In the genomic region with DNA sequence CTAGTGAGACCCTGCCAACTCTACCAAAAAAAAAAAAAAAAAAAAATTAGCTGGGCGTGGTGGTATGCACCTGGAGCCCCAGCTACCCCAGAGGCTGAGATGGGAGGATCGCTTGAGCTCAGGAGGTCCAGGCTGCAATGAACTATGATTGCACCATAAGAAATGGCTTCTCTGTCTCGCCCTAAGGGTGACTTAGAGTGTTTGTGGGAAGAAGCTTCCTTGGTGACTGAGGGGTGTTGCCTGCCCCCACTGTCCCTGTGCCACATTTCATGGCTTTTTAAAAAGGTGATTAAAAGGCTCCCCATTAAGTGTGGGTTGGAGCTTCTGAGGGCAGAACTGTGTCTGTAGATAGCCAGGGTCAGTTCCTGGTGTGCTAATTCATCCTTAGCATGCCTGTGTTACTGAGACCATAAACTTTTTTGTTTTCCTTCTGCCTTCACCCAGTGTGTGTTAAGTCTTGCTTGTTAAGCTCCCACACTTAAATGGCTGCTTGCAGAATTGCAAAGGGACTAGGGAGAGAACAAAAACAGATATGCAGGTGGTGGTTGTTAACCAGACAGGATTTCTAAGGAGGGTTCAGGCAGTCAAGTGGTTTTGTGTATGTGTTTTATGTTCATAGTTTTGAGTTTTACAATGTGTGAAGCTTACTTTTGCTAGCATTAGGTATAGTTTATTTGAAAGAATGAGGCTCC, we compare ENCODE assay signal across 1 cellular context.
TF ChIP-seq lines count a peak whose summit lies in the region.

No MANE protein-coding gene starts in this region.

TF ChIP-seq in HEK293, 187 proteins besides CTCF, POLR2A, EP300 and RAD21 (continued from another document):
- TF ChIP-seq PRDM4 (tag by site-specific recombination; IDR thresholded peaks at IDR 0.05): no peak
- TF ChIP-seq WT1 (tag by site-specific recombination; IDR thresholded peaks at IDR 0.05): peak; percentile 79
- no peak for TF ChIP-seq ZNF146 (tag by site-specific recombination; IDR thresholded peaks at IDR 0.05)
- TF ChIP-seq ZNF561 (tag by site-specific recombination; IDR thresholded peaks at IDR 0.05; ENCODE audit: borderline replicate concordance): no peak
- peak; percentile 75 for TF ChIP-seq ZIC2 (tag by site-specific recombination; IDR thresholded peaks at IDR 0.05)
- no peak for TF ChIP-seq ZBTB11 (tag by site-specific recombination; conservative IDR thresholded peaks at IDR 0.05; ENCODE audit: low read depth)
- no peak for TF ChIP-seq ZBTB20 (tag by site-specific recombination; IDR thresholded peaks at IDR 0.05)
- TF ChIP-seq ZNF596 (tag by site-specific recombination; IDR thresholded peaks at IDR 0.05): no peak
- no peak for TF ChIP-seq ZFP3 (tag by site-specific recombination; IDR thresholded peaks at IDR 0.05; ENCODE audit: low read depth)
- TF ChIP-seq, protein P1, sequence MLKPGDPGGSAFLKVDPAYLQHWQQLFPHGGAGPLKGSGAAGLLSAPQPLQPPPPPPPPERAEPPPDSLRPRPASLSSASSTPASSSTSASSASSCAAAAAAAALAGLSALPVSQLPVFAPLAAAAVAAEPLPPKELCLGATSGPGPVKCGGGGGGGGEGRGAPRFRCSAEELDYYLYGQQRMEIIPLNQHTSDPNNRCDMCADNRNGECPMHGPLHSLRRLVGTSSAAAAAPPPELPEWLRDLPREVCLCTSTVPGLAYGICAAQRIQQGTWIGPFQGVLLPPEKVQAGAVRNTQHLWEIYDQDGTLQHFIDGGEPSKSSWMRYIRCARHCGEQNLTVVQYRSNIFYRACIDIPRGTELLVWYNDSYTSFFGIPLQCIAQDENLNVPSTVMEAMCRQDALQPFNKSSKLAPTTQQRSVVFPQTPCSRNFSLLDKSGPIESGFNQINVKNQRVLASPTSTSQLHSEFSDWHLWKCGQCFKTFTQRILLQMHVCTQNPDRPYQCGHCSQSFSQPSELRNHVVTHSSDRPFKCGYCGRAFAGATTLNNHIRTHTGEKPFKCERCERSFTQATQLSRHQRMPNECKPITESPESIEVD (tag by site-specific recombination; IDR thresholded peaks at IDR 0.05): peak; percentile 96
- peak; percentile 48; the same call in 1 of the 2 replicates for TF ChIP-seq TRIM28 (IDR thresholded peaks at IDR 0.05; ENCODE audit: borderline replicate concordance, low read length)
- TF ChIP-seq ZSCAN30 (tag by site-specific recombination; IDR thresholded peaks at IDR 0.05): peak; percentile 45; the same call in 1 of the 2 replicates
- TF ChIP-seq ZNF423 (tag by site-specific recombination; IDR thresholded peaks at IDR 0.05): no peak; the same call in none of the 2 replicates
- TF ChIP-seq, protein P2, sequence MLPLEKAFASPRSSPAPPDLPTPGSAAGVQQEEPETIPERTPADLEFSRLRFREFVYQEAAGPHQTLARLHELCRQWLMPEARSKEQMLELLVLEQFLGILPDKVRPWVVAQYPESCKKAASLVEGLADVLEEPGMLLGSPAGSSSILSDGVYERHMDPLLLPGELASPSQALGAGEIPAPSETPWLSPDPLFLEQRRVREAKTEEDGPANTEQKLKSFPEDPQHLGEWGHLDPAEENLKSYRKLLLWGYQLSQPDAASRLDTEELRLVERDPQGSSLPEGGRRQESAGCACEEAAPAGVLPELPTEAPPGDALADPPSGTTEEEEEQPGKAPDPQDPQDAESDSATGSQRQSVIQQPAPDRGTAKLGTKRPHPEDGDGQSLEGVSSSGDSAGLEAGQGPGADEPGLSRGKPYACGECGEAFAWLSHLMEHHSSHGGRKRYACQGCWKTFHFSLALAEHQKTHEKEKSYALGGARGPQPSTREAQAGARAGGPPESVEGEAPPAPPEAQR (tag by site-specific recombination; IDR thresholded peaks at IDR 0.05): no peak
- no peak for TF ChIP-seq ZNF747 (tag by site-specific recombination; IDR thresholded peaks at IDR 0.05)
- TF ChIP-seq SALL2 (tag by site-specific recombination; IDR thresholded peaks at IDR 0.05; ENCODE audit: borderline replicate concordance): no peak
- TF ChIP-seq FEZF1 (tag by site-specific recombination; IDR thresholded peaks at IDR 0.05): peak; percentile 74
- no peak for TF ChIP-seq ZNF518A (tag by site-specific recombination; conservative IDR thresholded peaks at IDR 0.05; ENCODE audit: low read depth)
- no peak for TF ChIP-seq AEBP2 (tag by site-specific recombination; IDR thresholded peaks at IDR 0.05; ENCODE audit: borderline replicate concordance)
